Comparison of ENCODE assay signal across 37 cellular contexts in the genomic region with DNA sequence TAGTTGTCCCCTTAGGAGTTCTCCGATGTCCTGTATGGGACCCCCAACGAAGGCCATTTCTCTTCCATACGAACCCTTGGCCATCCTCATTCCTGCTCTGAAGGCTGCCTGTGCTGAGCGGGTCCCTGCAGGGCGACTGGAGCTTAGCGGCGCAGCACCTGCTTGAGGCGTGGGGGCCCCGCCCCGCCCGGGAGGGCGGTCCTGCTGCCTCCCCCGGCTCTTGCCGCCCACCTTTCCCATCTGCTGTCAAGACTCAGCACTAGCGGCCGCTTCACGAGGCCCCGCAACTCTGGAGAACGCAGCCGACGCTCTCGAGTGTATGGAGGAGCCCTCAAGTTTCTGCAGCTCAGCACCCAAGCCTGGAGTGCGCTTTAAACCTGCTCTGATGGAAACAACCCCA.
"Had no signal": no experiment of that assay in that cellular context is flagged by ENCODE, and none has a peak within 500 bp of the region (broad histone marks: within the 10 kb centered on the region; RNA-seq: fewer than 3 reads in every experiment).

No MANE protein-coding gene starts in this region.

- ATAC-seq: activated naive CD4-positive, alpha-beta T cell treated with anti-CD3 and anti-CD28 coated beads, Interleukin-2, amount 50 U/mL, for 72 hours; activated naive CD8-positive, alpha-beta T cell treated with anti-CD3 and anti-CD28 coated beads, Interleukin-2, amount 50 U/mL, for 24 hours; activated T-cell treated with anti-CD3 and anti-CD28 coated beads, Interleukin-2, amount 50 U/mL, for 4 hours; activated T-cell treated with anti-CD3 and anti-CD28 coated beads, Interleukin-2, amount 50 U/mL, for 72 hours; activated T-helper 17 cell treated with anti-CD3 and anti-CD28 coated beads, Interleukin-2, amount 50 U/mL, for 72 hours; body of pancreas had no signal

- H3K27me3 Mint-ChIP-seq: activated naive CD4-positive, alpha-beta T cell treated with anti-CD3 and anti-CD28 coated beads, Interleukin-2, amount 10 ng/mL, durations not matched to agents 7 days and 5 days; activated naive CD4-positive, alpha-beta T cell treated with anti-CD3 and anti-CD28 coated beads, Interleukin-2, amount 50 U/mL, for 24 hours; activated naive CD8-positive, alpha-beta T cell; activated naive CD8-positive, alpha-beta T cell treated with anti-CD3 and anti-CD28 coated beads, Interleukin-2, amount 10 ng/mL, durations not matched to agents 7 days and 5 days; activated naive CD8-positive, alpha-beta T cell treated with anti-CD3 and anti-CD28 coated beads, Interleukin-2, amount 50 U/mL, for 24 hours; activated T-cell treated with anti-CD3 and anti-CD28 coated beads, Interleukin-2, amount 50 U/mL, for 24 hours; activated T-helper 17 cell treated with anti-CD3 and anti-CD28 coated beads, Interleukin-2, amount 50 U/mL, for 72 hours; brain; central memory CD8-positive, alpha-beta T cell had no signal

- DNase-seq: activated effector memory CD4-positive, alpha-beta T cell treated with anti-CD3 and anti-CD28 coated beads, Interleukin-2, amount 50 U/mL, for 16 hours; activated effector memory CD4-positive, alpha-beta T cell treated with Interleukin-2 at 50 U/mL for 16 hours; activated gamma-delta T cell; activated gamma-delta T cell treated with Interleukin-2 at 50 U/mL for 16 hours; activated naive CD4-positive, alpha-beta T cell; activated naive CD4-positive, alpha-beta T cell treated with anti-CD3 and anti-CD28 coated beads for 36 hours; activated naive CD4-positive, alpha-beta T cell treated with anti-CD3 and anti-CD28 coated beads, Interleukin-2, amount 10 ng/mL, durations not matched to agents 7 days and 5 days; activated naive CD4-positive, alpha-beta T cell treated with anti-CD3 and anti-CD28 coated beads, Interleukin-2, amount 50 U/mL, for 16 hours; activated naive CD4-positive, alpha-beta T cell treated with Interleukin-2 at 50 U/mL for 16 hours; activated naive CD8-positive, alpha-beta T cell treated with anti-CD3 and anti-CD28 coated beads, Interleukin-2, amount 10 ng/mL, durations not matched to agents 7 days and 5 days; activated naive CD8-positive, alpha-beta T cell treated with anti-CD3 and anti-CD28 coated beads, Interleukin-2, amount 50 U/mL, for 24 hours; activated T-cell treated with anti-CD3 and anti-CD28 coated beads, Interleukin-2, amount 50 U/mL, for 1 hour; activated T-cell treated with anti-CD3 and anti-CD28 coated beads, Interleukin-2, amount 50 U/mL, for 24 hours; activated T-cell treated with anti-CD3 and anti-CD28 coated beads, Interleukin-2, amount 50 U/mL, for 4 hours; activated T-cell treated with anti-CD3 and anti-CD28 coated beads, Interleukin-2, amount 50 U/mL, for 48 hours; activated T-cell treated with anti-CD3 and anti-CD28 coated beads, Interleukin-2, amount 50 U/mL, for 72 hours; adrenal gland; amniotic stem cell; amygdala; anterior cingulate cortex; aorta; body of pancreas; brain microvascular endothelial cell; caudate nucleus; central memory CD4-positive, alpha-beta T cell; cerebellar nuclear complex had no signal

- H3K27me3 ChIP-seq: adrenal gland, ascending aorta, body of pancreas, brain microvascular endothelial cell, breast epithelium, cardiac muscle cell had no signal

- H3K4me3 ChIP-seq: adrenal gland, ascending aorta, body of pancreas, breast epithelium, cardiac muscle cell had no signal

- H3K27ac Mint-ChIP-seq: activated naive CD4-positive, alpha-beta T cell treated with anti-CD3 and anti-CD28 coated beads for 36 hours; activated naive CD4-positive, alpha-beta T cell treated with anti-CD3 and anti-CD28 coated beads, Interleukin-2, amount 10 ng/mL, durations not matched to agents 7 days and 5 days; activated naive CD4-positive, alpha-beta T cell treated with anti-CD3 and anti-CD28 coated beads, Interleukin-2, amount 50 U/mL, for 24 hours; activated naive CD4-positive, alpha-beta T cell treated with anti-CD3 and anti-CD28 coated beads, Interleukin-2, amount 50 U/mL, for 72 hours; activated naive CD8-positive, alpha-beta T cell; activated naive CD8-positive, alpha-beta T cell treated with anti-CD3 and anti-CD28 coated beads, Interleukin-2, amount 10 ng/mL, durations not matched to agents 7 days and 5 days; activated naive CD8-positive, alpha-beta T cell treated with anti-CD3 and anti-CD28 coated beads, Interleukin-2, amount 50 U/mL, for 24 hours; activated T-cell treated with anti-CD3 and anti-CD28 coated beads, Interleukin-2, amount 50 U/mL, for 24 hours; activated T-cell treated with anti-CD3 and anti-CD28 coated beads, Interleukin-2, amount 50 U/mL, for 72 hours; activated T-helper 1 cell treated with anti-CD3 and anti-CD28 coated beads, Interleukin-12 subunit alpha, Interleukin-12 subunit beta, Interleukin-2, Interleukin-4 antibody, amounts not matched to agents 30 ng/mL and 10 ng/mL and 1 ng/mL, durations not matched to agents 14 hours and 24 hours and 36 hours; activated T-helper 17 cell treated with anti-CD3 and anti-CD28 coated beads, Interleukin-2, amount 50 U/mL, for 72 hours; activated T-helper 2 cell treated with anti-CD3 and anti-CD28 coated beads, Interferon-gamma antibody, Interleukin-2, Interleukin-4, amounts not matched to agents 10 μg/mL and 5 μg/mL and 100 μg/mL, durations not matched to agents 14 hours and 24 hours and 36 hours; brain had no signal

- H3K4me3 Mint-ChIP-seq: activated naive CD4-positive, alpha-beta T cell treated with anti-CD3 and anti-CD28 coated beads for 36 hours; activated naive CD4-positive, alpha-beta T cell treated with anti-CD3 and anti-CD28 coated beads, Interleukin-2, amount 10 ng/mL, durations not matched to agents 7 days and 5 days; activated naive CD4-positive, alpha-beta T cell treated with anti-CD3 and anti-CD28 coated beads, Interleukin-2, amount 50 U/mL, for 24 hours; activated naive CD8-positive, alpha-beta T cell; activated naive CD8-positive, alpha-beta T cell treated with anti-CD3 and anti-CD28 coated beads, Interleukin-2, amount 10 ng/mL, durations not matched to agents 7 days and 5 days; activated naive CD8-positive, alpha-beta T cell treated with anti-CD3 and anti-CD28 coated beads, Interleukin-2, amount 50 U/mL, for 24 hours; activated T-cell treated with anti-CD3 and anti-CD28 coated beads, Interleukin-2, amount 50 U/mL, for 24 hours; activated T-cell treated with anti-CD3 and anti-CD28 coated beads, Interleukin-2, amount 50 U/mL, for 4 hours; activated T-cell treated with anti-CD3 and anti-CD28 coated beads, Interleukin-2, amount 50 U/mL, for 72 hours; activated T-helper 1 cell treated with anti-CD3 and anti-CD28 coated beads, Interleukin-12 subunit alpha, Interleukin-12 subunit beta, Interleukin-2, Interleukin-4 antibody, amounts not matched to agents 30 ng/mL and 10 ng/mL and 1 ng/mL, durations not matched to agents 14 hours and 24 hours and 36 hours; activated T-helper 17 cell treated with anti-CD3 and anti-CD28 coated beads, Interleukin-2, amount 50 U/mL, for 72 hours; brain; central memory CD8-positive, alpha-beta T cell had no signal

- H3K27ac ChIP-seq: adrenal gland, ascending aorta, body of pancreas, brain microvascular endothelial cell, breast epithelium, cardiac muscle cell had no signal

- H3K4me1 Mint-ChIP-seq: activated naive CD4-positive, alpha-beta T cell treated with anti-CD3 and anti-CD28 coated beads, Interleukin-2, amount 10 ng/mL, durations not matched to agents 7 days and 5 days; activated naive CD4-positive, alpha-beta T cell treated with anti-CD3 and anti-CD28 coated beads, Interleukin-2, amount 50 U/mL, for 24 hours; activated naive CD8-positive, alpha-beta T cell treated with anti-CD3 and anti-CD28 coated beads, Interleukin-2, amount 10 ng/mL, durations not matched to agents 7 days and 5 days; activated naive CD8-positive, alpha-beta T cell treated with anti-CD3 and anti-CD28 coated beads, Interleukin-2, amount 50 U/mL, for 24 hours; activated T-helper 17 cell treated with anti-CD3 and anti-CD28 coated beads, Interleukin-2, amount 50 U/mL, for 72 hours; central memory CD8-positive, alpha-beta T cell had no signal

- H3K9me3 ChIP-seq: adrenal gland, ascending aorta, body of pancreas, breast epithelium had no signal

- H3K36me3 Mint-ChIP-seq: activated naive CD4-positive, alpha-beta T cell treated with anti-CD3 and anti-CD28 coated beads, Interleukin-2, amount 10 ng/mL, durations not matched to agents 7 days and 5 days; activated naive CD4-positive, alpha-beta T cell treated with anti-CD3 and anti-CD28 coated beads, Interleukin-2, amount 50 U/mL, for 24 hours; activated naive CD8-positive, alpha-beta T cell; activated naive CD8-positive, alpha-beta T cell treated with anti-CD3 and anti-CD28 coated beads, Interleukin-2, amount 10 ng/mL, durations not matched to agents 7 days and 5 days; brain had no signal

- H3K4me1 ChIP-seq: adrenal gland, body of pancreas, breast epithelium had no signal

- H3K36me3 ChIP-seq: adrenal gland, ascending aorta, brain microvascular endothelial cell, breast epithelium, cardiac muscle cell had no signal
